Comparison of ENCODE assay signal across 24 cellular contexts in the genomic region with DNA sequence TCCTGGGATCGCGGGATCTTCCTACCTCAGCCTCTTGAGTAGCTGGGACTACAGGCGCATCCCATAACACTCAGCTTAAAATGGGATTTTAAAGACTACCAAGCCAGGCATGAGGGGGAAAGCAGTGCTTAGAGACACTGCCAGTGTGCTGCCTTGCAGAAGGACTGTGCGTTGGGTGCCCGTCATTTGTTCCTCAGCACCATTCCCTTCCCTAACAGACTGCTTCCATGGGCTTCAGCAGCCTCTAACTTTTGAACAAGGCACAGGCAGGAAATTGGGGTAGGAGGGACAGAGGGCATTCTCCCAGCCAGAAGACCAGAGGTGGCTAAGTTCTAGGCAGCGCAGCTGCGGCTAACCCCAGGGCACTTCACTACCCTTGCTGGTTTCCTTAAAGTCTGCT.
"Had no signal": no experiment of that assay in that cellular context is flagged by ENCODE, and none has a peak within 500 bp of the region (broad histone marks: within the 10 kb centered on the region; RNA-seq: fewer than 3 reads in every experiment).

No MANE protein-coding gene starts in this region.

- H3K4me3 ChIP-seq: colonic mucosa, dorsolateral prefrontal cortex, gastroesophageal sphincter, pancreas, upper lobe of right lung had no signal

- H3K36me3 Mint-ChIP-seq: activated naive CD8-positive, alpha-beta T cell treated with anti-CD3 and anti-CD28 coated beads, Interleukin-2, amount 10 ng/mL, durations not matched to agents 7 days and 5 days; natural killer cell treated with Interleukin-12 subunit alpha and Interleukin-12 subunit beta and Interleukin-15 and Interleukin-18, amount 100 ng/mL, for 72 hours; stimulated activated effector memory CD8-positive, alpha-beta T cell treated with anti-CD3 and anti-CD28 coated beads, Interleukin-12 subunit alpha, Interleukin-12 subunit beta, amount 100 ng/mL, for 72 hours had no signal

- H3K9me3 ChIP-seq: colonic mucosa, gastroesophageal sphincter, heart left ventricle, neutrophil, pancreas, thoracic aorta, upper lobe of right lung had no signal

- DNase-seq: activated CD4-positive, alpha-beta T cell treated with anti-CD3 and anti-CD28 coated beads for 1 hour; activated naive CD4-positive, alpha-beta T cell treated with Interleukin-2 at 50 U/mL for 16 hours; activated naive CD8-positive, alpha-beta T cell treated with anti-CD3 and anti-CD28 coated beads, Interleukin-2, amount 10 ng/mL, durations not matched to agents 7 days and 5 days; activated T-cell treated with anti-CD3 and anti-CD28 coated beads, Interleukin-2, amount 50 U/mL, for 4 hours; amniotic stem cell; colonic mucosa; dorsolateral prefrontal cortex; effector memory CD8-positive, alpha-beta T cell; left ventricle myocardium superior; mammary epithelial cell; midbrain; pancreas; stimulated activated CD4-positive, alpha-beta T cell treated with anti-CD3 and anti-CD28 coated beads, Interleukin-12 subunit alpha, Interleukin-12 subunit beta, amount 100 ng/mL, for 4 hours; upper lobe of right lung had no signal

- H3K27ac ChIP-seq: colonic mucosa, dorsolateral prefrontal cortex, gastroesophageal sphincter, heart left ventricle, neutrophil, pancreas, thoracic aorta, upper lobe of right lung had no signal

- FAIRE-seq: bronchial epithelial cell, endothelial cell of umbilical vein, islet of Langerhans, pancreas had no signal

- H3K27me3 ChIP-seq: colonic mucosa, gastroesophageal sphincter, heart left ventricle, neutrophil, pancreas, upper lobe of right lung had no signal

- H3K4me3 Mint-ChIP-seq: activated naive CD8-positive, alpha-beta T cell treated with anti-CD3 and anti-CD28 coated beads, Interleukin-2, amount 10 ng/mL, durations not matched to agents 7 days and 5 days; activated T-cell treated with anti-CD3 and anti-CD28 coated beads, Interleukin-2, amount 50 U/mL, for 4 hours; effector memory CD8-positive, alpha-beta T cell; natural killer cell treated with Interleukin-12 subunit alpha and Interleukin-12 subunit beta and Interleukin-15 and Interleukin-18, amount 100 ng/mL, for 72 hours; stimulated activated effector memory CD8-positive, alpha-beta T cell treated with anti-CD3 and anti-CD28 coated beads, Interleukin-12 subunit alpha, Interleukin-12 subunit beta, amount 100 ng/mL, for 72 hours had no signal

- H3K9me3 Mint-ChIP-seq: activated naive CD8-positive, alpha-beta T cell treated with anti-CD3 and anti-CD28 coated beads, Interleukin-2, amount 10 ng/mL, durations not matched to agents 7 days and 5 days; activated T-cell treated with anti-CD3 and anti-CD28 coated beads, Interleukin-2, amount 50 U/mL, for 4 hours; effector memory CD8-positive, alpha-beta T cell; natural killer cell treated with Interleukin-12 subunit alpha and Interleukin-12 subunit beta and Interleukin-15 and Interleukin-18, amount 100 ng/mL, for 72 hours; stimulated activated effector memory CD8-positive, alpha-beta T cell treated with anti-CD3 and anti-CD28 coated beads, Interleukin-12 subunit alpha, Interleukin-12 subunit beta, amount 100 ng/mL, for 72 hours had no signal

- ATAC-seq: activated T-cell treated with anti-CD3 and anti-CD28 coated beads, Interleukin-2, amount 50 U/mL, for 4 hours; effector memory CD8-positive, alpha-beta T cell; esophagus mucosa; gastroesophageal sphincter; natural killer cell treated with Interleukin-12 subunit alpha and Interleukin-12 subunit beta and Interleukin-15 and Interleukin-18, amount 100 ng/mL, for 72 hours; pancreas; upper lobe of right lung had no signal

- H3K27ac Mint-ChIP-seq: activated naive CD8-positive, alpha-beta T cell treated with anti-CD3 and anti-CD28 coated beads, Interleukin-2, amount 10 ng/mL, durations not matched to agents 7 days and 5 days; effector memory CD8-positive, alpha-beta T cell; natural killer cell treated with Interleukin-12 subunit alpha and Interleukin-12 subunit beta and Interleukin-15 and Interleukin-18, amount 100 ng/mL, for 72 hours; stimulated activated effector memory CD8-positive, alpha-beta T cell treated with anti-CD3 and anti-CD28 coated beads, Interleukin-12 subunit alpha, Interleukin-12 subunit beta, amount 100 ng/mL, for 72 hours had no signal

- H3K36me3 ChIP-seq: colonic mucosa, gastroesophageal sphincter, heart left ventricle, neutrophil, pancreas, thoracic aorta, upper lobe of right lung had no signal

- H3K4me1 ChIP-seq: colonic mucosa, heart left ventricle, pancreas, upper lobe of right lung had no signal
